24 cellular contexts compared by ENCODE assay signal in genomic region chr11:113022267-113022666, GRCh38.
"Had no signal": no experiment of that assay in that cellular context is flagged by ENCODE, and none has a peak within 500 bp of the region (broad histone marks: within the 10 kb centered on the region; RNA-seq: fewer than 3 reads in every experiment).

No MANE protein-coding gene starts in this region.

- DNase-seq: activated CD4-positive, alpha-beta T cell treated with anti-CD3 and anti-CD28 coated beads for 1 hour; activated CD4-positive, alpha-beta T cell treated with anti-CD3 and anti-CD28 coated beads, Interleukin-2, amount 50 U/mL, for 4 hours; activated CD8-positive, alpha-beta memory T cell treated with anti-CD3 and anti-CD28 coated beads, Interleukin-2, amount 10 ng/mL, durations not matched to agents 7 days and 5 days; activated naive CD4-positive, alpha-beta T cell treated with anti-CD3 and anti-CD28 coated beads for 36 hours; activated naive CD8-positive, alpha-beta T cell treated with anti-CD3 and anti-CD28 coated beads, Interleukin-2, amount 50 U/mL, for 24 hours; activated T-cell treated with anti-CD3 and anti-CD28 coated beads, Interleukin-2, amount 50 U/mL, for 1 hour; effector memory CD4-positive, alpha-beta T cell; left lung; mammary epithelial cell; natural killer cell; retina; small intestine; stimulated activated CD4-positive, alpha-beta T cell treated with anti-CD3 and anti-CD28 coated beads, Interleukin-4, amount 100 ng/mL, for 4 hours; stimulated activated CD8-positive, alpha-beta memory T cell treated with anti-CD3 and anti-CD28 coated beads, Interleukin-4, amount 100 ng/mL, for 48 hours; stimulated activated naive CD4-positive, alpha-beta T cell treated with Interleukin-2 at 50 U/mL for 16 hours; substantia nigra; T-helper 9 cell; transverse colon had no signal

- H3K4me1 Mint-ChIP-seq: activated CD8-positive, alpha-beta memory T cell treated with anti-CD3 and anti-CD28 coated beads, Interleukin-2, amount 10 ng/mL, durations not matched to agents 7 days and 5 days; activated naive CD8-positive, alpha-beta T cell treated with anti-CD3 and anti-CD28 coated beads, Interleukin-2, amount 50 U/mL, for 24 hours had no signal

- ATAC-seq: activated CD8-positive, alpha-beta memory T cell treated with anti-CD3 and anti-CD28 coated beads, Interleukin-2, amount 10 ng/mL, durations not matched to agents 7 days and 5 days; activated naive CD8-positive, alpha-beta T cell treated with anti-CD3 and anti-CD28 coated beads, Interleukin-2, amount 50 U/mL, for 24 hours; left lung; natural killer cell had no signal

- H3K27me3 ChIP-seq: ascending aorta, hepatocyte, neutrophil had no signal

- H3K27ac ChIP-seq: ascending aorta, hepatocyte, left lung, neutrophil, parathyroid adenoma, transverse colon had no signal

- H3K4me3 Mint-ChIP-seq: activated CD8-positive, alpha-beta memory T cell treated with anti-CD3 and anti-CD28 coated beads, Interleukin-2, amount 10 ng/mL, durations not matched to agents 7 days and 5 days; activated naive CD4-positive, alpha-beta T cell treated with anti-CD3 and anti-CD28 coated beads for 36 hours; activated naive CD8-positive, alpha-beta T cell treated with anti-CD3 and anti-CD28 coated beads, Interleukin-2, amount 50 U/mL, for 24 hours; dendritic cell treated with granulocyte-macrophage colony-stimulating factor and Interleukin-4, amounts not matched to agents 40 ng/mL and 50 ng/mL, for 4 days; natural killer cell had no signal

- H3K36me3 ChIP-seq: ascending aorta, left lung, neutrophil, transverse colon had no signal

- H3K36me3 Mint-ChIP-seq: activated CD8-positive, alpha-beta memory T cell treated with anti-CD3 and anti-CD28 coated beads, Interleukin-2, amount 10 ng/mL, durations not matched to agents 7 days and 5 days; natural killer cell had no signal

- H3K4me3 ChIP-seq: ascending aorta, hepatocyte, left lung, transverse colon had no signal

- H3K9me3 Mint-ChIP-seq: activated naive CD4-positive, alpha-beta T cell treated with anti-CD3 and anti-CD28 coated beads for 36 hours; activated naive CD8-positive, alpha-beta T cell treated with anti-CD3 and anti-CD28 coated beads, Interleukin-2, amount 50 U/mL, for 24 hours; activated T-helper 2 cell treated with anti-CD3 and anti-CD28 coated beads, Interferon-gamma antibody, Interleukin-2, Interleukin-4, amounts not matched to agents 10 μg/mL and 5 μg/mL and 100 μg/mL, durations not matched to agents 14 hours and 24 hours and 36 hours; natural killer cell had no signal

- H3K27ac Mint-ChIP-seq: activated CD8-positive, alpha-beta memory T cell treated with anti-CD3 and anti-CD28 coated beads, Interleukin-2, amount 10 ng/mL, durations not matched to agents 7 days and 5 days; activated naive CD4-positive, alpha-beta T cell treated with anti-CD3 and anti-CD28 coated beads for 36 hours; activated naive CD8-positive, alpha-beta T cell treated with anti-CD3 and anti-CD28 coated beads, Interleukin-2, amount 50 U/mL, for 24 hours; activated T-helper 2 cell treated with anti-CD3 and anti-CD28 coated beads, Interferon-gamma antibody, Interleukin-2, Interleukin-4, amounts not matched to agents 10 μg/mL and 5 μg/mL and 100 μg/mL, durations not matched to agents 14 hours and 24 hours and 36 hours; dendritic cell treated with granulocyte-macrophage colony-stimulating factor and Interleukin-4, amounts not matched to agents 40 ng/mL and 50 ng/mL, for 4 days; natural killer cell had no signal
